12 cellular contexts compared by ENCODE assay signal in genomic region chr6:112117554-112117953, GRCh38. TPM values are rescaled to one million over a fixed set of nuclear protein-coding genes. Genes with fewer than 3 reads are reported as not detected.
DNase-seq lines count a peak whose midpoint lies in the region; ATAC-seq and TF ChIP-seq lines count a peak whose summit lies in the region.
"Had no signal": no experiment of that assay in that cellular context is flagged by ENCODE, and none has a peak within 500 bp of the region (broad histone marks: within the 10 kb centered on the region; RNA-seq: fewer than 3 reads in every experiment).

No MANE protein-coding gene starts in this region.

- DNase-seq in AML-193 (lab: John Stamatoyannopoulos, UW) = peak; percentile 15 to 43
- DNase-seq in HT-29 (ENCODE audit: low spot score) = peak; percentile 2
- peak; percentile 48 for DNase-seq in activated CD8-positive, alpha-beta T cell treated with anti-CD3 and anti-CD28 coated beads for 36 hours
- peak; percentile 7 for DNase-seq in hepatic stellate cell (ENCODE audit: low spot score)
- no peak for DNase-seq in omental fat pad (ENCODE audit: low spot score)
- no peak for DNase-seq in epidermal melanocyte (ENCODE audit: insufficient read length, low spot score)
- DNase-seq: anterior cingulate cortex, foreskin melanocyte, midbrain, NCI-H1048 had no signal

- H3K4me3 Mint-ChIP-seq in activated CD8-positive, alpha-beta T cell treated with anti-CD3 and anti-CD28 coated beads for 36 hours = peak overlapping the region; percentile 5

- no peak for TF ChIP-seq CTCF in activated CD8-positive, alpha-beta T cell treated with anti-CD3 and anti-CD28 coated beads for 36 hours (IDR thresholded peaks at IDR 0.05)
- TF ChIP-seq CTCF in omental fat pad (IDR thresholded peaks at IDR 0.05) = no peak

- POLR2A ChIA-PET in activated CD8-positive, alpha-beta T cell treated with anti-CD3 and anti-CD28 coated beads for 36 hours (lab: Charles Lee) = interaction anchor here (0.6 kb wide), 1 partner anchor 10 kb away, joined by 3 read pairs; no protein-coding TSS in a partner anchor

- intact Hi-C loops in activated CD8-positive, alpha-beta T cell treated with anti-CD3 and anti-CD28 coated beads for 36 hours (cut with micrococcal nuclease) = loop anchor here (5.0 kb wide), 1 partner anchor 45 kb away; no protein-coding TSS in a partner anchor

- H3K27ac Mint-ChIP-seq in activated CD8-positive, alpha-beta T cell treated with anti-CD3 and anti-CD28 coated beads for 36 hours = peak overlapping the region; percentile 85

- H3K9me3 Mint-ChIP-seq in activated CD8-positive, alpha-beta T cell treated with anti-CD3 and anti-CD28 coated beads for 36 hours = no peaks in the 10 kb centered on the region

- ATAC-seq in activated CD8-positive, alpha-beta T cell treated with anti-CD3 and anti-CD28 coated beads for 36 hours = peak; percentile 96
- ATAC-seq in HG03432 (IDR thresholded peaks at IDR 0.05; ENCODE audit: unreplicated experiment) (no peak), omental fat pad (ENCODE audit: low FRiP score) (no peak), HG02981 (IDR thresholded peaks at IDR 0.05; ENCODE audit: unreplicated experiment) (no peak)

- H3K36me3 Mint-ChIP-seq in activated CD8-positive, alpha-beta T cell treated with anti-CD3 and anti-CD28 coated beads for 36 hours (ENCODE audit: low read depth) = no peaks in the 10 kb centered on the region

- CTCF ChIA-PET in activated CD8-positive, alpha-beta T cell treated with anti-CD3 and anti-CD28 coated beads for 36 hours (lab: Charles Lee) = interaction anchor here (0.9 to 4.1 kb wide), 4 partner anchors 11 to 46 kb away, joined by 3 to 23 read pairs (median 3); partner anchors contain the start of genes FAM229B and TUBE1

- peaks cover 26% of the 10 kb centered on the region for H3K4me1 Mint-ChIP-seq in activated CD8-positive, alpha-beta T cell treated with anti-CD3 and anti-CD28 coated beads for 36 hours (ENCODE audit: low read depth)

- peaks cover 22% of the 10 kb centered on the region for H3K27me3 Mint-ChIP-seq in activated CD8-positive, alpha-beta T cell treated with anti-CD3 and anti-CD28 coated beads for 36 hours

RNA-seq across cellular contexts. Expression of gene FAM229B, which starts 30.2 kb away (rescaled TPM):
- total RNA-seq in HT-29 (2014; rRNA removed; shearing (Covaris generic)) = 0.20 and 0.89 TPM in 2 replicates
- 10 to 100 TPM in 1 of 2 experiments, 1 to 10 TPM in 1; 7.6 to 10.2 TPM for total RNA-seq in activated CD8-positive, alpha-beta T cell treated with anti-CD3 and anti-CD28 coated beads for 36 hours
- 10 to 100 TPM in 3 of 4 donors, 1 to 10 TPM in 1; 4.9 to 17.2 (median 12.4) TPM for total RNA-seq in omental fat pad

RNA-seq across cellular contexts. Expression of gene TUBE1, which starts 30.3 kb away (rescaled TPM):
- total RNA-seq in HT-29 (2014; rRNA removed; shearing (Covaris generic)) = 9.5 and 11.6 TPM in 2 replicates
- total RNA-seq in activated CD8-positive, alpha-beta T cell treated with anti-CD3 and anti-CD28 coated beads for 36 hours = 10 to 100 TPM; 38.7 to 39.1 TPM
- 10 to 100 TPM; 21.0 to 68.7 (median 31.6) TPM for total RNA-seq in omental fat pad

Comparison
In these comparisons a context has a peak if more than half of its experiments do, and no peak if none do; other contexts are left out.
1. DNase-seq: peak in AML-193 (2 of 2), HT-29 (single experiment), activated CD8-positive, alpha-beta T cell treated with anti-CD3 and anti-CD28 coated beads for 36 hours (single experiment) and hepatic stellate cell (single experiment); none in omental fat pad (single experiment) and epidermal melanocyte (single experiment).